In genomic region chr15:98668566-98669308, GRCh38 we compare ENCODE assay signal across 1 cellular context.
TF ChIP-seq lines count a peak whose summit lies in the region.

No MANE protein-coding gene starts in this region.

TF ChIP-seq in SK-N-SH, 30 proteins besides CTCF, POLR2A, EP300 and RAD21 (continued from another document):
- no peak for TF ChIP-seq YY1 (IDR thresholded peaks at IDR 0.05; ENCODE audit: low read depth)
- TF ChIP-seq FOSL2 (IDR thresholded peaks at IDR 0.05; ENCODE audit: borderline replicate concordance, low read depth), result peak; percentile 85
- TF ChIP-seq GABPA (IDR thresholded peaks at IDR 0.05; ENCODE audit: low read depth), result no peak
